Comparison of ENCODE assay signal across 9 cellular contexts in the genomic region with DNA sequence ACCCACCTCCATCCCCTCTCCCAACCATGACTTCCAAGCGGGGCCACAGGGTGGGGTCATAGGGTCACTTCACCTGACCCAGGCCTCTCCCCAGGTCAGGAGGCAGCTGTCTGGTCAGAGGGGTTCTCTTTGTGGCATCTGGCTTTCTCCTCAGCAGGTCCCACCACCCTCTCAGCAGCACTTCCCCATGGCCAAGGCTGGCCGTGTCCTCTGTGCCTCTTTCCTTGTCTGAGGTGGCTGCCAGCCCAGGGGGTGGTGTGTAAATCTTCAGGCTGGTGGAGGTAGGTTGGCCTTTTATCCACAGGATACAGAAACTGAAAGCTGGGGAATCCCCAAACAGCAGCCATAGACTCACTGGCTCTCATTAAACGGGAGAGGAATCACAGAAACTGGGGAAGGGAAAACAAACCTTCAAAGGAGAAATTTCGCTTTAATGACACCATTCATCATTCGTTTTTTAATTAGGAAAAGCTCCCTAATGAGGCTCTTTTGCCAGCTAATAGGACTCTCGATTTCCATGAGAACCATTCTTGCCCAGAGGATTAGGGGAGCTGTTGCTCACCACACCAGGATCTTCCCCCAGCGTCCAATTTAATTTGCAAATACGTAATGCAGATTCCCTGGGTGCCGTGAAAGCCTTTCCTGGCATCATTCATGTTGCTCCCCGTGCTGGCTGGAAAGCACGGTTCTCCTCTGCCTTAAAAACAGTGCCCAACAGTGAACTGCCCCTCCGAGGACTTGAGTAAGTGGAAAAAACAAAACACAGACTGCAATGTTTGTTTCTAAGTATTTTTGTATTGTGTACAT. TPM values are rescaled to one million over a fixed set of nuclear protein-coding genes. Genes with fewer than 3 reads are reported as not detected.
A peak's percentile ranks its signal among the peaks of the same experiment; 100 is the strongest.
DNase-seq lines count a peak whose midpoint lies in the region; ATAC-seq and TF ChIP-seq lines count a peak whose summit lies in the region.
"Had no signal": no experiment of that assay in that cellular context is flagged by ENCODE, and none has a peak within 500 bp of the region (broad histone marks: within the 10 kb centered on the region; RNA-seq: fewer than 3 reads in every experiment).

No MANE protein-coding gene starts in this region.

- DNase-seq in COR-L47 (lab: John Stamatoyannopoulos, UW) (peak; percentile 8), Panc1 (ENCODE audit: low read depth, low spot score) (no peak), mammary epithelial cell (peak; percentile 72), myocyte (ENCODE audit: low read depth) (peak; percentile 15), iPS-NIHi11 (ENCODE audit: low spot score) (no peak), AML-193 (lab: John Stamatoyannopoulos, UW) (no peak), right atrium auricular region (ENCODE audit: low spot score) (no peak), GM10248 (ENCODE audit: extremely low spot score) (no peak)

- H3K4me1 ChIP-seq in Panc1 (ENCODE audit: control insufficient read depth, insufficient read depth, low read length), result peaks cover 8% of the 10 kb centered on the region
- peaks cover 7% of the 10 kb centered on the region for H3K4me1 ChIP-seq in mammary epithelial cell (ENCODE audit: insufficient read depth, low read length)
- H3K4me1 ChIP-seq in right atrium auricular region, result no peaks in the 10 kb centered on the region

- peak overlapping the region in 1 of 2 experiments; percentile 28; a peak in 2 of 4 replicates for H3K4me3 ChIP-seq in Panc1 (ENCODE audit: low read depth in 2 of 2, low read length in 2 of 2)
- H3K4me3 ChIP-seq in mammary epithelial cell (replicated peaks in 1 of 3; ENCODE audit: insufficient read depth in 1 of 3, low read depth in 2 of 3, low read length in 3 of 3), result peak overlapping the region in 2 of 3 experiments; percentile 5 to 28
- peak overlapping the region in 1 of 2 donors; percentile 2 for H3K4me3 ChIP-seq in right atrium auricular region

- TF ChIP-seq CTCF in Panc1 (IDR thresholded peaks at IDR 0.05), result no peak
- TF ChIP-seq CTCF in mammary epithelial cell (conservative IDR thresholded peaks at IDR 0.05 in 1 of 2, IDR thresholded peaks at IDR 0.05 in 1 of 2; ENCODE audit: extremely low read depth in 1 of 2, insufficient read depth in 1 of 2, low read depth in 1 of 2, low read length in 2 of 2), result no peak
- no peak for TF ChIP-seq CTCF in right atrium auricular region (IDR thresholded peaks at IDR 0.05)
- no peak for TF ChIP-seq CTCF in GM10248 (IDR thresholded peaks at IDR 0.05; ENCODE audit: control extremely low read depth, extremely low read depth, low read depth, missing control alignments)

- POLR2A ChIA-PET in Panc1 (lab: Charles Lee), result no interaction called here
- POLR2A ChIA-PET in GM10248 (lab: Yijun Ruan, JAX), result interaction anchor here (0.6 kb wide), 1 partner anchor 465 kb away, joined by 10 read pairs; no protein-coding TSS in a partner anchor

- dilution Hi-C loops in mammary epithelial cell (cut with HindIII; ENCODE audit: low sequenced_read_pairs), result loop anchor here (5.0 kb wide), 2 partner anchors 48 to 52 kb away; no protein-coding TSS in a partner anchor

- CTCF ChIA-PET in Panc1 (lab: Charles Lee), result interaction anchor here (1.5 kb wide), 1 partner anchor 71 kb away, joined by 6 read pairs; no protein-coding TSS in a partner anchor
- CTCF ChIA-PET in mammary epithelial cell (lab: Charles Lee; ENCODE audit: low non-redundant PET), result interaction anchor here (0.6 kb wide), 1 partner anchor 13 kb away, joined by 6 read pairs; no protein-coding TSS in a partner anchor
- CTCF ChIA-PET in GM10248 (lab: Yijun Ruan, JAX), result interaction anchor here (0.6 to 1.9 kb wide), 4 partner anchors 9 to 71 kb away, joined by 3 to 6 read pairs (median 3); no protein-coding TSS in a partner anchor

- WGBS in mammary epithelial cell (ENCODE audit: low coverage, missing lambda C conversion rate), result 13% methylated on average over 12 of the region's 12 CpGs

- in situ Hi-C loops in Panc1 (cut with HindIII; ENCODE audit: low pct_unique_long_range_greater_than_20kb, low sequenced_read_pairs) (no loop called here), mammary epithelial cell (cut with MboI; ENCODE audit: low sequenced_read_pairs in 2 of 2) (no loop called here)

- H3K79me2 ChIP-seq in mammary epithelial cell (ENCODE audit: insufficient read depth, low read length), result no peaks in the 10 kb centered on the region

- 0 out of 2 replicates have a peak overlapping the region, but pooled peaks have one; percentile 8 for H3K27ac ChIP-seq in Panc1 (ENCODE audit: low read length)
- H3K27ac ChIP-seq in mammary epithelial cell (ENCODE audit: insufficient read depth, low read depth, low read length), result peak overlapping the region; percentile 22
- no peak overlapping the region for H3K27ac ChIP-seq in right atrium auricular region

- no TSS peak for BruUV-seq in Panc1 (replicated peaks; lab: Mats Ljungman, UMichigan)
- BruUV-seq in mammary epithelial cell (replicated peaks; lab: Mats Ljungman, UMichigan), result no TSS peak

- no peaks in the 10 kb centered on the region for H3K36me3 ChIP-seq in Panc1 (ENCODE audit: control insufficient read depth, insufficient read depth, low read length)
- no peaks in the 10 kb centered on the region for H3K36me3 ChIP-seq in mammary epithelial cell (ENCODE audit: insufficient read depth, low read length)
- H3K36me3 ChIP-seq in right atrium auricular region, result no peaks in the 10 kb centered on the region

- H3K9ac ChIP-seq in mammary epithelial cell (ENCODE audit: insufficient read depth, low read length), result peak overlapping the region; percentile 41

- ATAC-seq in Panc1, result peak; percentile 62
- ATAC-seq: HCT116 had no signal

- peak overlapping the region; percentile 74 for H3K4me2 ChIP-seq in mammary epithelial cell (ENCODE audit: insufficient read depth, low read depth, low read length)

- H2AFZ ChIP-seq in mammary epithelial cell (ENCODE audit: low read depth, low read length), result peak overlapping the region; percentile 95

- intact Hi-C loops in Panc1 (cut with micrococcal nuclease; ENCODE audit: unreplicated experiment), result no loop called here
- intact Hi-C loops in mammary epithelial cell (cut with micrococcal nuclease), result loop anchor here (1.0 kb wide), 1 partner anchor 71 kb away; no protein-coding TSS in a partner anchor

- H3K27me3 ChIP-seq in Panc1 (ENCODE audit: control insufficient read depth, insufficient read depth, low read length), result no peaks in the 10 kb centered on the region
- H3K27me3 ChIP-seq in mammary epithelial cell (ENCODE audit: insufficient read depth, low read length), result no peaks in the 10 kb centered on the region
- H3K27me3 ChIP-seq in right atrium auricular region, result no peaks in the 10 kb centered on the region

- H3K9me3 ChIP-seq in Panc1 (ENCODE audit: control insufficient read depth, insufficient read depth, low read depth, low read length), result no peaks in the 10 kb centered on the region
- no peaks in the 10 kb centered on the region for H3K9me3 ChIP-seq in mammary epithelial cell (replicated peaks; ENCODE audit: insufficient read depth, low read length)
- no peaks in the 10 kb centered on the region for H3K9me3 ChIP-seq in right atrium auricular region

- H4K20me1 ChIP-seq in mammary epithelial cell (ENCODE audit: insufficient read depth, low read length), result no peaks in the 10 kb centered on the region

RNA-seq across cellular contexts. Expression of gene C17orf75, which starts 18.0 kb away (rescaled TPM):
- total RNA-seq in Panc1 (2021; ENCODE audit: unreplicated experiment), result 31.6 TPM
- polyA plus RNA-seq in Panc1 (2012; ENCODE audit: insufficient read length), result 25.8 TPM
- 10 to 100 TPM; 16.2 to 24.5 TPM for total RNA-seq in mammary epithelial cell
- 10.6 TPM for polyA plus RNA-seq in mammary epithelial cell
- polyA minus RNA-seq in mammary epithelial cell, result 10.3 TPM
- total RNA-seq in myocyte, result 9.8 and 13.7 TPM in 2 replicates
- 14.0 TPM for polyA plus RNA-seq in myocyte (2012)
- 10 to 100 TPM in 1 of 2 donors, 1 to 10 TPM in 1; 7.9 to 14.5 TPM for total RNA-seq in right atrium auricular region

RNA-seq across cellular contexts. Expression of gene ZNF207, which starts 26.0 kb away (rescaled TPM):
- 215 TPM for total RNA-seq in Panc1 (2021; ENCODE audit: unreplicated experiment)
- 108 TPM for polyA plus RNA-seq in Panc1 (2012; ENCODE audit: insufficient read length)
- 100 to 1,000 TPM; 134 to 169 TPM for total RNA-seq in mammary epithelial cell
- 210 TPM for polyA plus RNA-seq in mammary epithelial cell
- 122 TPM for polyA minus RNA-seq in mammary epithelial cell
- total RNA-seq in myocyte, result 125 and 140 TPM in 2 replicates
- 92.9 TPM for polyA plus RNA-seq in myocyte (2012)
- total RNA-seq in right atrium auricular region, result 10 to 100 TPM; 65.6 to 68.9 TPM

RNA-seq across cellular contexts. Expression of gene RHBDL3, which starts 58.4 kb away (rescaled TPM):
- 3.2 TPM for total RNA-seq in Panc1 (2021; ENCODE audit: unreplicated experiment)
- 2.5 TPM for polyA plus RNA-seq in Panc1 (2012; ENCODE audit: insufficient read length)
- total RNA-seq in mammary epithelial cell, result not detected
- 0.03 TPM for polyA plus RNA-seq in mammary epithelial cell
- polyA minus RNA-seq in mammary epithelial cell, result not detected
- 0.16 and 0.36 TPM in 2 replicates for total RNA-seq in myocyte
- 0.13 TPM for polyA plus RNA-seq in myocyte (2012)
- 10 to 100 TPM; 18.0 to 19.2 TPM for total RNA-seq in right atrium auricular region

Comparison
In these comparisons a context has a peak if more than half of its experiments do, and no peak if none do; other contexts are left out.
1. DNase-seq: peak in COR-L47 (single experiment), mammary epithelial cell (single experiment) and myocyte (single experiment); none in Panc1 (single experiment), iPS-NIHi11 (single experiment), AML-193 (0 of 2), right atrium auricular region (single experiment) and GM10248 (single experiment).
2. H3K27ac ChIP-seq: peak in Panc1 (single experiment) and mammary epithelial cell (single experiment); none in right atrium auricular region (0 of 2).